Comparison of ENCODE assay signal across 8 cellular contexts in genomic region chr12:100142851-100143559, GRCh38.
DNase-seq lines count a peak whose midpoint lies in the region; ATAC-seq and TF ChIP-seq lines count a peak whose summit lies in the region.

Gene BLTP3B (minus strand): TSS chr12:100142874. CDS start chr12:100142635, 239 bp downstream.

- peak within 1 kb of the TSS; percentile 94 for H3K27ac ChIP-seq in layer of hippocampus (ENCODE audit: low read depth, low read length)

- no peaks in the 10 kb centered on the region for H3K27me3 ChIP-seq in layer of hippocampus (ENCODE audit: control insufficient read depth, insufficient read depth, low read length)

- TF ChIP-seq CTCF in choroid plexus epithelial cell (conservative IDR thresholded peaks at IDR 0.05; ENCODE audit: low read depth, low read length): no peak

- H3K4me3 ChIP-seq in choroid plexus epithelial cell (ENCODE audit: low read depth, low read length): peak within 1 kb of the TSS; percentile 94

- DNase-seq in AG20443 (ENCODE audit: low spot score): peak; percentile 96
- DNase-seq in GM19240 (ENCODE audit: insufficient read length, low spot score): peak; percentile 48
- DNase-seq in NCI-H524 (lab: John Stamatoyannopoulos, UW): peak; percentile 80 to 85
- DNase-seq in activated CD4-positive, alpha-beta T cell treated with anti-CD3 and anti-CD28 coated beads for 4 hours: peak; percentile 89 to 93
- DNase-seq in choroid plexus epithelial cell (ENCODE audit: low read depth): peak; percentile 77
- DNase-seq in stimulated activated CD4-positive, alpha-beta T cell treated with anti-CD3 and anti-CD28 coated beads, Interleukin-1b, Interleukin-23, amount 100 ng/mL, for 24 hours (ENCODE audit: low read depth in 4 of 4, low spot score in 1 of 4): peak; percentile 85 to 90 (median 90)

- peak; percentile 68 for ATAC-seq in HG03439 (IDR thresholded peaks at IDR 0.05; ENCODE audit: unreplicated experiment)

Comparison
In these comparisons a context has a peak if more than half of its experiments do, and no peak if none do; other contexts are left out.
1. Peak in every context shown above with its lines: DNase-seq, ATAC-seq, H3K4me3 ChIP-seq and H3K27ac ChIP-seq.